14 cellular contexts compared by ENCODE assay signal in genomic region chr1:17717595-17717994, GRCh38. TPM values are rescaled to one million over a fixed set of nuclear protein-coding genes. Genes with fewer than 3 reads are reported as not detected.
A peak's percentile ranks its signal among the peaks of the same experiment; 100 is the strongest.
DNase-seq lines count a peak whose midpoint lies in the region; ATAC-seq and TF ChIP-seq lines count a peak whose summit lies in the region.
"Had no signal": no experiment of that assay in that cellular context is flagged by ENCODE, and none has a peak within 500 bp of the region (broad histone marks: within the 10 kb centered on the region; RNA-seq: fewer than 3 reads in every experiment).

No MANE protein-coding gene starts in this region.

- no peak overlapping the region for H2BK5ac ChIP-seq in IMR-90 (ENCODE audit: low read depth, low read length, poor library complexity, severe bottlenecking)

- H3K56ac ChIP-seq in IMR-90 (ENCODE audit: extremely low read depth, insufficient read depth, low read length): no peak overlapping the region

- TF ChIP-seq EP300 in gastroesophageal sphincter (IDR thresholded peaks at IDR 0.05): no peak

- H3K4me3 Mint-ChIP-seq in nephron progenitor cell: peak overlapping the region; percentile 12
- H3K4me3 Mint-ChIP-seq: CD14-positive monocyte had no signal

- H3K27ac Mint-ChIP-seq in nephron progenitor cell: peak overlapping the region; percentile 78
- H3K27ac Mint-ChIP-seq: CD14-positive monocyte had no signal

- no peak overlapping the region for H4K91ac ChIP-seq in IMR-90 (ENCODE audit: insufficient read depth, low read depth, low read length)

- peaks cover 35% of the 10 kb centered on the region for H3K27me3 Mint-ChIP-seq in nephron progenitor cell (ENCODE audit: low read depth, poor library complexity)

- in situ Hi-C loops in IMR-90 (cut with MboI; ENCODE audit: low sequenced_read_pairs) (no loop called here), GM13976 (cut with MboI; ENCODE audit: low sequenced_read_pairs, unreplicated experiment) (no loop called here)

- H3K9me3 ChIP-seq in IMR-90 (ENCODE audit: control insufficient read depth, insufficient read depth, low read length): no peaks in the 10 kb centered on the region
- H3K9me3 ChIP-seq in gastroesophageal sphincter: no peaks in the 10 kb centered on the region

- no peak overlapping the region for H3K14ac ChIP-seq in IMR-90 (replicated peaks; ENCODE audit: low read depth, low read length)

- H2BK15ac ChIP-seq in IMR-90 (ENCODE audit: low read depth, low read length): no peak overlapping the region

- H3K27me3 ChIP-seq in IMR-90 (ENCODE audit: control insufficient read depth, insufficient read depth, low read length) (peaks cover 6% of the 10 kb centered on the region), gastroesophageal sphincter (peaks cover 12% of the 10 kb centered on the region)

- BruUV-seq in IMR-90 (replicated peaks; lab: Mats Ljungman, UMichigan): no TSS peak

- WGBS in IMR-90 (ENCODE audit: extremely low coverage in 2 of 2, insufficient read length in 1 of 2), 2 experiments: 50% methylated on average over 2 of the region's 8 CpGs; no CpG with 5 or more reads in 1 of the 2 experiments
- 73% methylated on average over 2 of the region's 8 CpGs; no CpG with 5 or more reads in 1 of the 2 donors for WGBS in gastroesophageal sphincter (ENCODE audit: low coverage in 1 of 2), 2 donors

- no peaks in the 10 kb centered on the region for H3K9me1 ChIP-seq in IMR-90 (ENCODE audit: insufficient read depth, low read length)

- H3K18ac ChIP-seq in IMR-90 (ENCODE audit: low read depth, low read length): no peak overlapping the region

- no peaks in the 10 kb centered on the region for H3K9me3 Mint-ChIP-seq in nephron progenitor cell

- H3K4me3 ChIP-seq in IMR-90 (ENCODE audit: insufficient read depth, low read depth, low read length) (no peak overlapping the region), gastroesophageal sphincter (no peak overlapping the region)

- no peak overlapping the region for H3K4ac ChIP-seq in IMR-90 (ENCODE audit: low read depth, low read length)

- peak overlapping the region; percentile 49 for H2AK9ac ChIP-seq in IMR-90 (replicated peaks; ENCODE audit: low read depth, low read length, poor library complexity)

- H3K36me3 ChIP-seq in IMR-90 (ENCODE audit: control insufficient read depth, insufficient read depth, low read length): no peaks in the 10 kb centered on the region
- H3K36me3 ChIP-seq in gastroesophageal sphincter: no peaks in the 10 kb centered on the region

- peaks cover 57% of the 10 kb centered on the region for H3K4me1 Mint-ChIP-seq in nephron progenitor cell
- H3K4me1 Mint-ChIP-seq: CD14-positive monocyte had no signal

- H4K5ac ChIP-seq in IMR-90 (ENCODE audit: low read depth, low read length): no peak overlapping the region

- H3K23ac ChIP-seq in IMR-90 (ENCODE audit: low read depth, low read length): no peak overlapping the region

- TF ChIP-seq RAD21 in IMR-90 (IDR thresholded peaks at IDR 0.05; ENCODE audit: low read length): no peak

- dilution Hi-C loops in IMR-90 (cut with HindIII; ENCODE audit: low sequenced_read_pairs, unreplicated experiment): no loop called here

- H3K27ac ChIP-seq in IMR-90 (ENCODE audit: insufficient read depth, low read length): no peak overlapping the region
- no peak overlapping the region for H3K27ac ChIP-seq in gastroesophageal sphincter

- H2AK5ac ChIP-seq in IMR-90 (ENCODE audit: low read depth, low read length): no peak overlapping the region

- H3K36me3 Mint-ChIP-seq in nephron progenitor cell (ENCODE audit: low read depth): no peaks in the 10 kb centered on the region
- H3K36me3 Mint-ChIP-seq: CD14-positive monocyte had no signal

- no peak for ATAC-seq in IMR-90 (ENCODE audit: low read depth)
- no peak for ATAC-seq in gastroesophageal sphincter

- H3K79me1 ChIP-seq in IMR-90 (ENCODE audit: low read depth in 1 of 2, low read length in 2 of 2): no peaks in the 10 kb centered on the region

- no peaks in the 10 kb centered on the region for H3K4me1 ChIP-seq in IMR-90 (ENCODE audit: control insufficient read depth, insufficient read depth, low read length)
- no peaks in the 10 kb centered on the region for H3K4me1 ChIP-seq in gastroesophageal sphincter

- no peaks in the 10 kb centered on the region for H4K20me1 ChIP-seq in IMR-90 (ENCODE audit: insufficient read depth, low read length)

- POLR2A ChIA-PET in IMR-90 (lab: Charles Lee; ENCODE audit: unreplicated experiment): no interaction called here

- TF ChIP-seq CTCF in IMR-90 (conservative IDR thresholded peaks at IDR 0.05; ENCODE audit: low read depth, low read length): no peak
- TF ChIP-seq CTCF in nephron progenitor cell (IDR thresholded peaks at IDR 0.05): no peak
- no peak for TF ChIP-seq CTCF in gastroesophageal sphincter (IDR thresholded peaks at IDR 0.05)
- TF ChIP-seq CTCF in GM13976 (IDR thresholded peaks at IDR 0.05; ENCODE audit: borderline replicate concordance, control extremely low read depth, extremely low read depth, insufficient read depth, missing control alignments): no peak

- H2BK20ac ChIP-seq in IMR-90 (ENCODE audit: low read depth, low read length): no peak overlapping the region

- no peak for TF ChIP-seq POLR2A in IMR-90 (IDR thresholded peaks at IDR 0.05; ENCODE audit: low read depth, low read length)
- TF ChIP-seq POLR2A in gastroesophageal sphincter (IDR thresholded peaks at IDR 0.05): no peak

- H3K9ac ChIP-seq in IMR-90 (ENCODE audit: low read depth, low read length): no peak overlapping the region

- H2AFZ ChIP-seq in IMR-90 (replicated peaks; ENCODE audit: low read length, poor library complexity): no peak overlapping the region

- no peak overlapping the region for H3K4me2 ChIP-seq in IMR-90 (ENCODE audit: low read depth, low read length)

- no peak overlapping the region for H2BK120ac ChIP-seq in IMR-90 (ENCODE audit: low read depth, low read length)

- intact Hi-C loops in IMR-90 (cut with micrococcal nuclease): no loop called here

- CTCF ChIA-PET in IMR-90 (lab: Yijun Ruan, JAX): no interaction called here

- H4K8ac ChIP-seq in IMR-90 (ENCODE audit: low read depth in 2 of 2, low read length in 2 of 2): no peak overlapping the region

- DNase-seq in DMS79 (lab: John Stamatoyannopoulos, UW): peak; percentile 92
- DNase-seq in IMR-90: no peak
- peak; percentile 28 for DNase-seq in NCI-H526 treated with DMSO at 0.1 percent for 48 hours (lab: John Stamatoyannopoulos, UW)
- DNase-seq in nephron progenitor cell: peak; percentile 69
- no peak for DNase-seq in Ammon's horn (ENCODE audit: low spot score)
- DNase-seq in stimulated activated CD4-positive, alpha-beta T cell treated with anti-CD3 and anti-CD28 coated beads, Interleukin-2, amount 100 ng/mL, for 48 hours: no peak
- no peak for DNase-seq in GM13976 (ENCODE audit: low spot score)
- DNase-seq: KG1, NCI-H524 treated with DMSO at 0.1 percent for 48 hours, OCI-M1, SIG-M5 had no signal

TF ChIP-seq in IMR-90, 13 proteins besides CTCF, POLR2A, EP300 and RAD21:
- no peak for TF ChIP-seq MAZ (IDR thresholded peaks at IDR 0.05; ENCODE audit: borderline replicate concordance, low read depth, low read length)
- no peak for TF ChIP-seq MXI1 (IDR thresholded peaks at IDR 0.05; ENCODE audit: borderline replicate concordance, low read depth, low read length)
- no peak for TF ChIP-seq SMC3 (IDR thresholded peaks at IDR 0.05; ENCODE audit: low read depth, low read length)
TF ChIP-seq in IMR-90: peak in this region for 0.

RNA-seq across cellular contexts. Expression of gene ACTL8, which starts 37.5 kb away (rescaled TPM):
- total RNA-seq in IMR-90 (2012; rRNA removed) (under 0.01 and 0.28 TPM in 2 replicates), gastroesophageal sphincter (not detected)
- 0.07 and 0.09 TPM in 2 replicates for polyA plus RNA-seq in IMR-90 (2012; rRNA removed)
- 0.10 and 0.11 TPM in 2 replicates for polyA plus RNA-seq in IMR-90 (2012; cell fraction: cytosol; rRNA removed)
- 0.08 TPM in 2 replicates for polyA plus RNA-seq in IMR-90 (2012; cell fraction: nucleus; rRNA removed; ENCODE audit: low replicate concordance)
- total RNA-seq: T-helper 1 cell treated with Interleukin-12 subunit alpha and Interleukin-12 subunit beta and Interleukin-4 antibody, amounts not matched to agents 30 ng/mL and 1 ng/mL, for 36 hours had no signal
- polyA plus RNA-seq: CD14-positive monocyte had no signal

Comparison
In these comparisons a context has a peak if more than half of its experiments do, and no peak if none do; other contexts are left out.
1. DNase-seq: peak in DMS79 (single experiment), NCI-H526 treated with DMSO at 0.1 percent for 48 hours (single experiment) and nephron progenitor cell (single experiment); none in IMR-90 (single experiment), Ammon's horn (single experiment), stimulated activated CD4-positive, alpha-beta T cell treated with anti-CD3 and anti-CD28 coated beads, Interleukin-2, amount 100 ng/mL, for 48 hours (0 of 2) and GM13976 (single experiment).